Comparison of ENCODE assay signal across 1 cellular context in genomic region chr20:50464026-50464724, GRCh38.
TF ChIP-seq lines count a peak whose summit lies in the region.

No MANE protein-coding gene starts in this region.

TF ChIP-seq in HepG2, 621 proteins besides CTCF, POLR2A, EP300 and RAD21 (continued from another document and continues in another):
- TF ChIP-seq ZNF609 (CRISPR knock-in tag; IDR thresholded peaks at IDR 0.05; ENCODE audit: borderline replicate concordance) (peak; percentile 23; the same call in 1 of the 2 replicates), PAF1 (CRISPR knock-in tag; IDR thresholded peaks at IDR 0.05) (no peak), WIZ (CRISPR knock-in tag; IDR thresholded peaks at IDR 0.05) (no peak), NFE2L2 (IDR thresholded peaks at IDR 0.05; ENCODE audit: low read length) (no peak), ZNF709 (CRISPR knock-in tag; IDR thresholded peaks at IDR 0.05) (no peak), KLF11 (CRISPR knock-in tag; IDR thresholded peaks at IDR 0.05) (peak; percentile 60; the same call in 1 of the 2 replicates), PHF20 (CRISPR knock-in tag; IDR thresholded peaks at IDR 0.05) (no peak), HOXA3 (CRISPR knock-in tag; IDR thresholded peaks at IDR 0.05) (peak; percentile 32; the same call in 1 of the 2 replicates), RFXANK (CRISPR knock-in tag; IDR thresholded peaks at IDR 0.05) (peak; percentile 43; the same call in 1 of the 2 replicates), ZNF501 (CRISPR knock-in tag; IDR thresholded peaks at IDR 0.05) (peak; percentile 87), DBP (CRISPR knock-in tag; IDR thresholded peaks at IDR 0.05; ENCODE audit: not compliant biosample characterization) (no peak), MAX (IDR thresholded peaks at IDR 0.05) (peak; percentile 18; the same call in 1 of the 2 replicates), PREB (CRISPR knock-in tag; IDR thresholded peaks at IDR 0.05) (no peak), GATAD2A (CRISPR knock-in tag; IDR thresholded peaks at IDR 0.05) (peak; percentile 53; the same call in 1 of the 2 replicates), KDM2A (CRISPR knock-in tag; IDR thresholded peaks at IDR 0.05; ENCODE audit: borderline replicate concordance, low read depth) (0 out of 2 replicates have a peak, but pooled peaks have one; percentile 71), SMARCE1 (IDR thresholded peaks at IDR 0.05; ENCODE audit: borderline replicate concordance) (no peak), TFAP4 (IDR thresholded peaks at IDR 0.05; ENCODE audit: borderline replicate concordance, low read depth) (peak; percentile 55; the same call in 1 of the 2 replicates), ATM (IDR thresholded peaks at IDR 0.05; ENCODE audit: borderline replicate concordance) (no peak), ZMYM2 (CRISPR knock-in tag; IDR thresholded peaks at IDR 0.05) (peak; percentile 58), ZNF317 (CRISPR knock-in tag; IDR thresholded peaks at IDR 0.05) (no peak), ZNF605 (CRISPR knock-in tag; IDR thresholded peaks at IDR 0.05) (peak; percentile 28; the same call in 1 of the 2 replicates), ZNF577 (CRISPR knock-in tag; IDR thresholded peaks at IDR 0.05; ENCODE audit: borderline replicate concordance, low read depth) (no peak), MYC (CRISPR knock-in tag; IDR thresholded peaks at IDR 0.05; ENCODE audit: borderline replicate concordance) (0 out of 2 replicates have a peak, but pooled peaks have one; percentile 32), NFKB2 (CRISPR knock-in tag; IDR thresholded peaks at IDR 0.05; ENCODE audit: borderline replicate concordance) (peak; percentile 50; the same call in 1 of the 2 replicates), SATB2 (CRISPR knock-in tag; IDR thresholded peaks at IDR 0.05) (no peak), ONECUT2 (CRISPR knock-in tag; IDR thresholded peaks at IDR 0.05) (no peak), ZBTB46 (CRISPR knock-in tag; IDR thresholded peaks at IDR 0.05; ENCODE audit: borderline replicate concordance) (no peak), MXD4 (CRISPR knock-in tag; IDR thresholded peaks at IDR 0.05) (no peak), RBAK (CRISPR knock-in tag; IDR thresholded peaks at IDR 0.05) (no peak), CHD4 (IDR thresholded peaks at IDR 0.05; ENCODE audit: borderline replicate concordance, low read length) (no peak), SRY (CRISPR knock-in tag; IDR thresholded peaks at IDR 0.05) (no peak; the same call in 1 of the 2 replicates), TSC22D2 (CRISPR knock-in tag; IDR thresholded peaks at IDR 0.05; ENCODE audit: borderline replicate concordance) (peak; percentile 74; the same call in 1 of the 2 replicates), KDM3A (CRISPR knock-in tag; IDR thresholded peaks at IDR 0.05; ENCODE audit: low read depth) (peak; percentile 79; the same call in 1 of the 2 replicates), SNAPC4 (CRISPR knock-in tag; IDR thresholded peaks at IDR 0.05) (no peak)
- TF ChIP-seq, protein P1, sequence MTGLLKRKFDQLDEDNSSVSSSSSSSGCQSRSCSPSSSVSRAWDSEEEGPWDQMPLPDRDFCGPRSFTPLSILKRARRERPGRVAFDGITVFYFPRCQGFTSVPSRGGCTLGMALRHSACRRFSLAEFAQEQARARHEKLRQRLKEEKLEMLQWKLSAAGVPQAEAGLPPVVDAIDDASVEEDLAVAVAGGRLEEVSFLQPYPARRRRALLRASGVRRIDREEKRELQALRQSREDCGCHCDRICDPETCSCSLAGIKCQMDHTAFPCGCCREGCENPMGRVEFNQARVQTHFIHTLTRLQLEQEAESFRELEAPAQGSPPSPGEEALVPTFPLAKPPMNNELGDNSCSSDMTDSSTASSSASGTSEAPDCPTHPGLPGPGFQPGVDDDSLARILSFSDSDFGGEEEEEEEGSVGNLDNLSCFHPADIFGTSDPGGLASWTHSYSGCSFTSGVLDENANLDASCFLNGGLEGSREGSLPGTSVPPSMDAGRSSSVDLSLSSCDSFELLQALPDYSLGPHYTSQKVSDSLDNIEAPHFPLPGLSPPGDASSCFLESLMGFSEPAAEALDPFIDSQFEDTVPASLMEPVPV (CRISPR knock-in tag; IDR thresholded peaks at IDR 0.05), result no peak
- TF ChIP-seq, protein P2, sequence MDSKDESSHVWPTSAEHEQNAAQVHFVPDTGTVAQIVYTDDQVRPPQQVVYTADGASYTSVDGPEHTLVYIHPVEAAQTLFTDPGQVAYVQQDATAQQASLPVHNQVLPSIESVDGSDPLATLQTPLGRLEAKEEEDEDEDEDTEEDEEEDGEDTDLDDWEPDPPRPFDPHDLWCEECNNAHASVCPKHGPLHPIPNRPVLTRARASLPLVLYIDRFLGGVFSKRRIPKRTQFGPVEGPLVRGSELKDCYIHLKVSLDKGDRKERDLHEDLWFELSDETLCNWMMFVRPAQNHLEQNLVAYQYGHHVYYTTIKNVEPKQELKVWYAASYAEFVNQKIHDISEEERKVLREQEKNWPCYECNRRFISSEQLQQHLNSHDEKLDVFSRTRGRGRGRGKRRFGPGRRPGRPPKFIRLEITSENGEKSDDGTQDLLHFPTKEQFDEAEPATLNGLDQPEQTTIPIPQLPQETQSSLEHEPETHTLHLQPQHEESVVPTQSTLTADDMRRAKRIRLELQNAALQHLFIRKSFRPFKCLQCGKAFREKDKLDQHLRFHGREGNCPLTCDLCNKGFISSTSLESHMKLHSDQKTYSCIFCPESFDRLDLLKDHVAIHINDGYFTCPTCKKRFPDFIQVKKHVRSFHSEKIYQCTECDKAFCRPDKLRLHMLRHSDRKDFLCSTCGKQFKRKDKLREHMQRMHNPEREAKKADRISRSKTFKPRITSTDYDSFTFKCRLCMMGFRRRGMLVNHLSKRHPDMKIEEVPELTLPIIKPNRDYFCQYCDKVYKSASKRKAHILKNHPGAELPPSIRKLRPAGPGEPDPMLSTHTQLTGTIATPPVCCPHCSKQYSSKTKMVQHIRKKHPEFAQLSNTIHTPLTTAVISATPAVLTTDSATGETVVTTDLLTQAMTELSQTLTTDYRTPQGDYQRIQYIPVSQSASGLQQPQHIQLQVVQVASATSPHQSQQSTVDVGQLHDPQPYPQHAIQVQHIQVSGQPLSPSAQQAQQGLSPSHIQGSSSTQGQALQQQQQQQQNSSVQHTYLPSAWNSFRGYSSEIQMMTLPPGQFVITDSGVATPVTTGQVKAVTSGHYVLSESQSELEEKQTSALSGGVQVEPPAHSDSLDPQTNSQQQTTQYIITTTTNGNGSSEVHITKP (CRISPR knock-in tag; IDR thresholded peaks at IDR 0.05; ENCODE audit: low read depth), result no peak
